Comparison of ENCODE assay signal across 11 cellular contexts in the genomic region with DNA sequence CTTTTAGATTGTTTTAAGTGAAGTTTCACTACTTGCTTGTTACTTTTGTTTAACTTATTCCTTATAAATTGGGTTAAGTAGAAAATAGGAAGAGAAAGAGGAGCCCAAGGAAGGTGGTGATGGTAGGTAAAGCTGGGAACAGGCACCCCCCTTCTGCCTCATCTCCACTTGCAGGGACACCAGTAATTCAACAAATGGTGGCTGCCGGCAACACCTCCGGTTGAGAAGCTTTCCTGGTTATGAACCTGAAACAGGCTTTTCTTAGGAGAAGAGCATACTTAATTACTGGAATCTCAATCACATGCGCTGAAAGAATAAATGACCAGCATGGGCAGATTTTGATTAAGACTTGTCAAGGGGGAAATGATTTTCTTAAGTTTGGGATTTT.
DNase-seq lines count a peak whose midpoint lies in the region; ATAC-seq and TF ChIP-seq lines count a peak whose summit lies in the region.
"Had no signal": no experiment of that assay in that cellular context is flagged by ENCODE, and none has a peak within 500 bp of the region (broad histone marks: within the 10 kb centered on the region; RNA-seq: fewer than 3 reads in every experiment).

No MANE protein-coding gene starts in this region.

- TF ChIP-seq CTCF in WTC11 (IDR thresholded peaks at IDR 0.05) = no peak

- no peaks in the 10 kb centered on the region for H3K27me3 Mint-ChIP-seq in activated T-cell treated with anti-CD3 and anti-CD28 coated beads, Interleukin-2, amount 50 U/mL, for 72 hours (ENCODE audit: low read depth)
- H3K27me3 Mint-ChIP-seq in WTC11 (ENCODE audit: low read depth) = no peaks in the 10 kb centered on the region

- H3K4me1 ChIP-seq in iPS-18a (ENCODE audit: control insufficient read depth, low read depth, low read length) = peaks cover 35% of the 10 kb centered on the region
- H3K4me1 ChIP-seq in thymus (ENCODE audit: control insufficient read depth, insufficient read depth, low read length) = peaks cover 26% of the 10 kb centered on the region
- H3K4me1 ChIP-seq: uterus had no signal

- H3K36me3 ChIP-seq in iPS-18a (ENCODE audit: control insufficient read depth, low read depth, low read length) (no peaks in the 10 kb centered on the region), thymus (ENCODE audit: control insufficient read depth, insufficient read depth) (no peaks in the 10 kb centered on the region)
- H3K36me3 ChIP-seq: uterus had no signal

- H3K27ac ChIP-seq in iPS-18a (ENCODE audit: low read length) = no peak overlapping the region
- peak overlapping the region; percentile 79 for H3K27ac ChIP-seq in thymus (ENCODE audit: low read depth)

- peak overlapping the region; percentile 99 for H3K27ac Mint-ChIP-seq in activated T-cell treated with anti-CD3 and anti-CD28 coated beads, Interleukin-2, amount 50 U/mL, for 72 hours
- H3K27ac Mint-ChIP-seq in WTC11 = peak overlapping the region; percentile 98

- H3K27me3 ChIP-seq in iPS-18a (ENCODE audit: control insufficient read depth, insufficient read depth, low read length) (no peaks in the 10 kb centered on the region), thymus (ENCODE audit: control insufficient read depth, insufficient read depth) (no peaks in the 10 kb centered on the region)
- H3K27me3 ChIP-seq: uterus had no signal

- H3K9me3 Mint-ChIP-seq in activated T-cell treated with anti-CD3 and anti-CD28 coated beads, Interleukin-2, amount 50 U/mL, for 72 hours = no peaks in the 10 kb centered on the region
- no peaks in the 10 kb centered on the region for H3K9me3 Mint-ChIP-seq in WTC11

- peaks cover 84% of the 10 kb centered on the region for H3K4me1 Mint-ChIP-seq in activated T-cell treated with anti-CD3 and anti-CD28 coated beads, Interleukin-2, amount 50 U/mL, for 72 hours (ENCODE audit: low read depth)
- peaks cover 69% of the 10 kb centered on the region for H3K4me1 Mint-ChIP-seq in WTC11

- H3K4me3 Mint-ChIP-seq in activated T-cell treated with anti-CD3 and anti-CD28 coated beads, Interleukin-2, amount 50 U/mL, for 72 hours = peak overlapping the region; percentile 65 to 84
- H3K4me3 Mint-ChIP-seq in WTC11 = no peak overlapping the region

- 95% methylated on average over 3 of the region's 3 CpGs for WGBS in thymus

- CTCF ChIA-PET in WTC11 (lab: Charles Lee) = interaction anchor here (1.8 kb wide), 1 partner anchor 163 kb away, joined by 6 read pairs; no protein-coding TSS in a partner anchor

- H3K9ac ChIP-seq in iPS-18a (ENCODE audit: low read length) = peak overlapping the region; percentile 67

- ATAC-seq in activated T-cell treated with anti-CD3 and anti-CD28 coated beads, Interleukin-2, amount 50 U/mL, for 72 hours (replicated peaks in 1 of 2) = no peak
- peak; percentile 19; the same call in 1 of the 2 replicates for ATAC-seq in WTC11
- no peak for ATAC-seq in GM18867 (IDR thresholded peaks at IDR 0.05; ENCODE audit: unreplicated experiment)

- H3K4me3 ChIP-seq in iPS-18a (ENCODE audit: low read length) (no peak overlapping the region), thymus (ENCODE audit: low read length) (no peak overlapping the region)
- H3K4me3 ChIP-seq: uterus had no signal

- H3K9me3 ChIP-seq in iPS-18a (ENCODE audit: control insufficient read depth, low read depth, low read length) = no peaks in the 10 kb centered on the region
- H3K9me3 ChIP-seq in thymus (ENCODE audit: control insufficient read depth) = no peaks in the 10 kb centered on the region
- H3K9me3 ChIP-seq: uterus had no signal

- H3K36me3 Mint-ChIP-seq in activated T-cell treated with anti-CD3 and anti-CD28 coated beads, Interleukin-2, amount 50 U/mL, for 72 hours (ENCODE audit: insufficient read depth in 2 of 2) = no peaks in the 10 kb centered on the region
- H3K36me3 Mint-ChIP-seq in WTC11 = no peaks in the 10 kb centered on the region

- POLR2A ChIA-PET in WTC11 (lab: Charles Lee) = interaction anchor here (1.0 kb wide), 1 partner anchor 16 kb away, joined by 3 read pairs; no protein-coding TSS in a partner anchor

- DNase-seq in activated T-cell treated with anti-CD3 and anti-CD28 coated beads, Interleukin-2, amount 50 U/mL, for 72 hours = peak in 1 of 2 donors; percentile 17
- DNase-seq in activated T-cell treated with anti-CD3 and anti-CD28 coated beads, Interleukin-2, amount 50 U/mL, for 1 hour = no peak
- DNase-seq in WTC11 (ENCODE audit: low spot score) (no peak), NOMO-1 treated with DMSO at 0.1 percent for 48 hours (lab: John Stamatoyannopoulos, UW; ENCODE audit: unreplicated experiment) (no peak)
- DNase-seq in activated CD4-positive, alpha-beta T cell treated with anti-CD3 and anti-CD28 coated beads for 48 hours = no peak
- DNase-seq: activated effector memory CD4-positive, alpha-beta T cell treated with anti-CD3 and anti-CD28 coated beads, Interleukin-2, amount 50 U/mL, for 16 hours; NCI-H226; uterus had no signal

TF ChIP-seq in WTC11, 78 proteins besides CTCF, POLR2A, EP300 and RAD21:
- TF ChIP-seq ZNF121 (CRISPR knock-in tag; IDR thresholded peaks at IDR 0.05) (no peak), NFYB (CRISPR knock-in tag; conservative IDR thresholded peaks at IDR 0.05; ENCODE audit: low read depth) (no peak), PRRX2 (CRISPR knock-in tag; IDR thresholded peaks at IDR 0.05) (no peak), ZBTB43 (CRISPR knock-in tag; IDR thresholded peaks at IDR 0.05) (no peak), ZNF232 (CRISPR knock-in tag; IDR thresholded peaks at IDR 0.05) (no peak), ELF4 (CRISPR knock-in tag; IDR thresholded peaks at IDR 0.05; ENCODE audit: low read depth) (no peak), ZNF396 (CRISPR knock-in tag; IDR thresholded peaks at IDR 0.05; ENCODE audit: borderline replicate concordance) (no peak), MYBL2 (CRISPR knock-in tag; IDR thresholded peaks at IDR 0.05) (no peak)
- TF ChIP-seq, protein P1, sequence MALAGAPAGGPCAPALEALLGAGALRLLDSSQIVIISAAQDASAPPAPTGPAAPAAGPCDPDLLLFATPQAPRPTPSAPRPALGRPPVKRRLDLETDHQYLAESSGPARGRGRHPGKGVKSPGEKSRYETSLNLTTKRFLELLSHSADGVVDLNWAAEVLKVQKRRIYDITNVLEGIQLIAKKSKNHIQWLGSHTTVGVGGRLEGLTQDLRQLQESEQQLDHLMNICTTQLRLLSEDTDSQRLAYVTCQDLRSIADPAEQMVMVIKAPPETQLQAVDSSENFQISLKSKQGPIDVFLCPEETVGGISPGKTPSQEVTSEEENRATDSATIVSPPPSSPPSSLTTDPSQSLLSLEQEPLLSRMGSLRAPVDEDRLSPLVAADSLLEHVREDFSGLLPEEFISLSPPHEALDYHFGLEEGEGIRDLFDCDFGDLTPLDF (CRISPR knock-in tag; IDR thresholded peaks at IDR 0.05) = no peak
TF ChIP-seq in WTC11: peak in this region for 0.
